Comparison of ENCODE assay signal across 1 cellular context in genomic region chr7:117564080-117564479, GRCh38.
TF ChIP-seq lines count a peak whose summit lies in the region.

No MANE protein-coding gene starts in this region.

TF ChIP-seq in HepG2, 621 proteins besides CTCF, POLR2A, EP300 and RAD21:
- TF ChIP-seq CREB1 (IDR thresholded peaks at IDR 0.05) (no peak), CREB1 (CRISPR knock-in tag; IDR thresholded peaks at IDR 0.05) (no peak), ZNF841 (CRISPR knock-in tag; IDR thresholded peaks at IDR 0.05; ENCODE audit: borderline replicate concordance) (no peak), ZNF34 (CRISPR knock-in tag; IDR thresholded peaks at IDR 0.05; ENCODE audit: borderline replicate concordance) (no peak), ATF4 (CRISPR knock-in tag; IDR thresholded peaks at IDR 0.05) (no peak), ZNF749 (CRISPR knock-in tag; IDR thresholded peaks at IDR 0.05; ENCODE audit: borderline replicate concordance) (no peak), ZNF878 (CRISPR knock-in tag; IDR thresholded peaks at IDR 0.05) (no peak), ZNF225 (CRISPR knock-in tag; IDR thresholded peaks at IDR 0.05) (no peak), NFE2 (CRISPR knock-in tag; IDR thresholded peaks at IDR 0.05) (no peak), HNRNPLL (IDR thresholded peaks at IDR 0.05; ENCODE audit: low read depth, low read length, poor library complexity, severe bottlenecking) (no peak), IRF2 (CRISPR knock-in tag; IDR thresholded peaks at IDR 0.05) (no peak), ZNF780A (CRISPR knock-in tag; IDR thresholded peaks at IDR 0.05) (no peak), PAWR (CRISPR knock-in tag; IDR thresholded peaks at IDR 0.05; ENCODE audit: borderline replicate concordance) (no peak), MEF2D (CRISPR knock-in tag; IDR thresholded peaks at IDR 0.05) (no peak)
